Comparison of ENCODE assay signal across 1 cellular context in the genomic region with DNA sequence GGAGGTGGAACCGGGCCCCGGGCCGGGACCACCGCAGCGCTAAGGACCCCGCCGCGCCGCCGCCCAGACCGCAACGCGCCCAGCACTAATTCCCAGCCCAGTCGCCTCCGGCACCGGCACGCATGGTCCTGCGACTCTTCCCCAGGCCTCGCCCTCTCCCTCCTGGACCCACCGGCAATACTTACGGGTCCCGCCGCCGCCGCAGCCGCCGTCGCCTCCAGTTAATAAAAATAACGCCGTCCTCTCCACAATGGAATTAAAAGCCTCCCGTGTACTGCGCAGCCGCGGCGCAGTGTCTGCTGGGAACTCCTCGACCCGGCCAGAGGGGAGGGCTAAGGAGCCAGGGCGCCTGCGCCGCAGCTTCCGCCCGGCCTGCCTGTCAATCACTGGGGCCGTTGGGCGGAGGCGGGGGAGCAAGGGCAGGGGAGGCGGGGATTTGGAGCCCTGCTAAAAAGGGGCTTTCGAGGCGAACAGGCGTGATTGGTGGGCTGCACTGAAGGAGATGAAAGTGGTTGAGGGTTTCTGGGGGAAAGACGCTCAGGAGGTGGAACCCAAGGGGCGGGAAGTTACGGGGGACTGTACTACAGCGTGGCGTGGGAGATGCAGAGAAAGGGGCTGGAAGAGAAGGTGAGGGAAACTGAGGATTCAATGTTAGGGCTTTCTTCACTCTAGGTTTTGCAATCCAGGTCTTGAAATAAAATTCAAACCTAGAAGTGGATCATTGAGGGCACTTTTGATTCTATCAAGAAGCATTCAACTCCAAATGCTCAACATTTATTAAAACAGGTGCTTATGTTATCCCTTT.
TF ChIP-seq lines count a peak whose summit lies in the region.

A gene with protein sequence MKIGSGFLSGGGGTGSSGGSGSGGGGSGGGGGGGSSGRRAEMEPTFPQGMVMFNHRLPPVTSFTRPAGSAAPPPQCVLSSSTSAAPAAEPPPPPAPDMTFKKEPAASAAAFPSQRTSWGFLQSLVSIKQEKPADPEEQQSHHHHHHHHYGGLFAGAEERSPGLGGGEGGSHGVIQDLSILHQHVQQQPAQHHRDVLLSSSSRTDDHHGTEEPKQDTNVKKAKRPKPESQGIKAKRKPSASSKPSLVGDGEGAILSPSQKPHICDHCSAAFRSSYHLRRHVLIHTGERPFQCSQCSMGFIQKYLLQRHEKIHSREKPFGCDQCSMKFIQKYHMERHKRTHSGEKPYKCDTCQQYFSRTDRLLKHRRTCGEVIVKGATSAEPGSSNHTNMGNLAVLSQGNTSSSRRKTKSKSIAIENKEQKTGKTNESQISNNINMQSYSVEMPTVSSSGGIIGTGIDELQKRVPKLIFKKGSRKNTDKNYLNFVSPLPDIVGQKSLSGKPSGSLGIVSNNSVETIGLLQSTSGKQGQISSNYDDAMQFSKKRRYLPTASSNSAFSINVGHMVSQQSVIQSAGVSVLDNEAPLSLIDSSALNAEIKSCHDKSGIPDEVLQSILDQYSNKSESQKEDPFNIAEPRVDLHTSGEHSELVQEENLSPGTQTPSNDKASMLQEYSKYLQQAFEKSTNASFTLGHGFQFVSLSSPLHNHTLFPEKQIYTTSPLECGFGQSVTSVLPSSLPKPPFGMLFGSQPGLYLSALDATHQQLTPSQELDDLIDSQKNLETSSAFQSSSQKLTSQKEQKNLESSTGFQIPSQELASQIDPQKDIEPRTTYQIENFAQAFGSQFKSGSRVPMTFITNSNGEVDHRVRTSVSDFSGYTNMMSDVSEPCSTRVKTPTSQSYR (minus strand): TSS at position 276 of the 805 bp plus-strand sequence. CDS start 331 bp downstream, outside the sequence.

TF ChIP-seq in HepG2, 621 proteins besides CTCF, POLR2A, EP300 and RAD21 (continued from another document and continues in another):
- TF ChIP-seq, protein P1, sequence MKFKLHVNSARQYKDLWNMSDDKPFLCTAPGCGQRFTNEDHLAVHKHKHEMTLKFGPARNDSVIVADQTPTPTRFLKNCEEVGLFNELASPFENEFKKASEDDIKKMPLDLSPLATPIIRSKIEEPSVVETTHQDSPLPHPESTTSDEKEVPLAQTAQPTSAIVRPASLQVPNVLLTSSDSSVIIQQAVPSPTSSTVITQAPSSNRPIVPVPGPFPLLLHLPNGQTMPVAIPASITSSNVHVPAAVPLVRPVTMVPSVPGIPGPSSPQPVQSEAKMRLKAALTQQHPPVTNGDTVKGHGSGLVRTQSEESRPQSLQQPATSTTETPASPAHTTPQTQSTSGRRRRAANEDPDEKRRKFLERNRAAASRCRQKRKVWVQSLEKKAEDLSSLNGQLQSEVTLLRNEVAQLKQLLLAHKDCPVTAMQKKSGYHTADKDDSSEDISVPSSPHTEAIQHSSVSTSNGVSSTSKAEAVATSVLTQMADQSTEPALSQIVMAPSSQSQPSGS (CRISPR knock-in tag; IDR thresholded peaks at IDR 0.05) = peak; percentile 51; the same call in 1 of the 2 replicates
- TF ChIP-seq RXRA (CRISPR knock-in tag; IDR thresholded peaks at IDR 0.05) (no peak), PAWR (CRISPR knock-in tag; IDR thresholded peaks at IDR 0.05; ENCODE audit: borderline replicate concordance) (no peak), ZBTB2 (CRISPR knock-in tag; IDR thresholded peaks at IDR 0.05; ENCODE audit: low read depth) (peak; percentile 58; the same call in 1 of the 2 replicates), ZNF501 (CRISPR knock-in tag; IDR thresholded peaks at IDR 0.05) (peak; percentile 85), HOMEZ (CRISPR knock-in tag; IDR thresholded peaks at IDR 0.05; ENCODE audit: low read depth) (peak; percentile 22; the same call in 1 of the 2 replicates), MEIS2 (CRISPR knock-in tag; IDR thresholded peaks at IDR 0.05) (peak; percentile 58; the same call in 1 of the 2 replicates), MTERF4 (CRISPR knock-in tag; IDR thresholded peaks at IDR 0.05) (0 out of 2 replicates have a peak, but pooled peaks have one; percentile 65), FUBP1 (CRISPR knock-in tag; IDR thresholded peaks at IDR 0.05; ENCODE audit: borderline replicate concordance) (no peak), HOXD1 (CRISPR knock-in tag; IDR thresholded peaks at IDR 0.05) (0 out of 2 replicates have a peak, but pooled peaks have one; percentile 73), MYPOP (CRISPR knock-in tag; IDR thresholded peaks at IDR 0.05) (peak; percentile 81; the same call in 1 of the 2 replicates), ZNF746 (CRISPR knock-in tag; IDR thresholded peaks at IDR 0.05) (no peak), MYC (CRISPR knock-in tag; IDR thresholded peaks at IDR 0.05; ENCODE audit: borderline replicate concordance) (0 out of 2 replicates have a peak, but pooled peaks have one; percentile 33), ZNF607 (CRISPR knock-in tag; IDR thresholded peaks at IDR 0.05; ENCODE audit: borderline replicate concordance) (peak; percentile 52; the same call in 1 of the 2 replicates), NR3C1 (CRISPR knock-in tag; IDR thresholded peaks at IDR 0.05) (no peak), ZMYM3 (CRISPR knock-in tag; IDR thresholded peaks at IDR 0.05) (peak; percentile 8; the same call in 1 of the 2 replicates), ZNF567 (CRISPR knock-in tag; IDR thresholded peaks at IDR 0.05; ENCODE audit: borderline replicate concordance) (0 out of 2 replicates have a peak, but pooled peaks have one; percentile 50), ZNF788 (CRISPR knock-in tag; IDR thresholded peaks at IDR 0.05; ENCODE audit: borderline replicate concordance) (no peak; the same call in 1 of the 2 replicates), ZNF558 (CRISPR knock-in tag; IDR thresholded peaks at IDR 0.05; ENCODE audit: borderline replicate concordance) (no peak; the same call in 1 of the 2 replicates), ZNF430 (CRISPR knock-in tag; IDR thresholded peaks at IDR 0.05) (peak; percentile 60; the same call in 1 of the 2 replicates), HOXA3 (CRISPR knock-in tag; IDR thresholded peaks at IDR 0.05) (peak; percentile 35; the same call in 1 of the 2 replicates), CCDC6 (CRISPR knock-in tag; IDR thresholded peaks at IDR 0.05) (0 out of 2 replicates have a peak, but pooled peaks have one; percentile 11), TARDBP (CRISPR knock-in tag; IDR thresholded peaks at IDR 0.05) (no peak), ZNF142 (CRISPR knock-in tag; IDR thresholded peaks at IDR 0.05) (no peak), HMGXB4 (CRISPR knock-in tag; IDR thresholded peaks at IDR 0.05; ENCODE audit: borderline replicate concordance in 1 of 2, low read depth in 1 of 2) (peak; percentile 53 to 82), ZFY (CRISPR knock-in tag; IDR thresholded peaks at IDR 0.05) (peak; percentile 66), ZBTB42 (CRISPR knock-in tag; IDR thresholded peaks at IDR 0.05) (0 out of 2 replicates have a peak, but pooled peaks have one; percentile 29), THYN1 (CRISPR knock-in tag; IDR thresholded peaks at IDR 0.05; ENCODE audit: borderline replicate concordance, low read depth) (no peak), ZNF784 (CRISPR knock-in tag; IDR thresholded peaks at IDR 0.05; ENCODE audit: borderline replicate concordance) (0 out of 2 replicates have a peak, but pooled peaks have one; percentile 56)
